In the genomic region with DNA sequence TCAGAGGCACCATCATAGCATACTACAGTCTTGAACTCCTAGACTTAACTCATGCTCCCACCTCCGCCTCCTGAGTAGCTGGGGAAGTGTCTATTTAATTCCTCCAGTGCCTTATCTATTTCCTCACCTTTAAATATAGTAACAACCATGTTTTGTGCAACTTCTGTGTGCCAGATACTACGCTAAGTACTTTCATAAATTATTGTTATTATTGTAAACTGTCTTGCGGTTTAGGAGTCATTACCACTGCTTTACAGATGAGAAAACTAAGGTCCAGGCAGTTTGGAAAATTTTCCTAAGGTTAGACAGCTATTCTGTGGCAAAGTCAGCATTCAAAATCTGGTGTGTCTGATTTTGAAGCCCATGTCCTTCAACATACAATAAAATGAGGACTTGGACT, we compare ENCODE assay signal across 26 cellular contexts.
DNase-seq lines count a peak whose midpoint lies in the region; FAIRE-seq and TF ChIP-seq lines count a peak whose summit lies in the region.
"Had no signal": no experiment of that assay in that cellular context is flagged by ENCODE, and none has a peak within 500 bp of the region (broad histone marks: within the 10 kb centered on the region; RNA-seq: fewer than 3 reads in every experiment).

No MANE protein-coding gene starts in this region.

- H3K27ac ChIP-seq in astrocyte (ENCODE audit: low read depth, low read length) (no peak overlapping the region), vagina (peak overlapping the region; percentile 6)
- H3K27ac ChIP-seq: A549, PC-9, SJSA1 had no signal

- H3K4me2 ChIP-seq in astrocyte (ENCODE audit: low read length): no peak overlapping the region
- H3K4me2 ChIP-seq: A549, PC-9 had no signal

- no peak overlapping the region for H3K4me3 ChIP-seq in AG10803 (ENCODE audit: low read length)
- H3K4me3 ChIP-seq in astrocyte (ENCODE audit: insufficient read depth, low read depth, low read length): no peak overlapping the region
- H3K4me3 ChIP-seq in vagina: no peak overlapping the region
- H3K4me3 ChIP-seq: A549, PC-9, SJSA1 had no signal

- H3K36me3 Mint-ChIP-seq in astrocyte (ENCODE audit: low read depth, unreplicated experiment): no peaks in the 10 kb centered on the region
- H3K36me3 Mint-ChIP-seq: CD14-positive monocyte had no signal

- no peak overlapping the region for H3K9ac ChIP-seq in astrocyte (ENCODE audit: low read length)

- no peak for FAIRE-seq in astrocyte (lab: Jason Lieb, UNC)
- FAIRE-seq: A549, GM18507 had no signal

- no peaks in the 10 kb centered on the region for H3K27me3 ChIP-seq in astrocyte (ENCODE audit: insufficient read depth, low read length)
- no peaks in the 10 kb centered on the region for H3K27me3 ChIP-seq in vagina
- H3K27me3 ChIP-seq: BE2C, SJSA1 had no signal

- H3K27ac Mint-ChIP-seq in astrocyte (ENCODE audit: unreplicated experiment): no peak overlapping the region
- H3K27ac Mint-ChIP-seq: CD14-positive monocyte had no signal

- intact Hi-C loops in vagina (cut with DNase I): no loop called here

- H3K4me3 Mint-ChIP-seq in astrocyte (ENCODE audit: unreplicated experiment): no peak overlapping the region
- H3K4me3 Mint-ChIP-seq: CD14-positive monocyte had no signal

- H4K20me1 ChIP-seq in astrocyte (ENCODE audit: insufficient read depth, low read length): no peaks in the 10 kb centered on the region

- H3K27me3 Mint-ChIP-seq in astrocyte (ENCODE audit: low read depth, unreplicated experiment): no peaks in the 10 kb centered on the region

- peaks cover 15% of the 10 kb centered on the region for H3K4me1 Mint-ChIP-seq in astrocyte (ENCODE audit: low read depth, unreplicated experiment)
- H3K4me1 Mint-ChIP-seq: CD14-positive monocyte had no signal

- no peaks in the 10 kb centered on the region for H3K9me3 Mint-ChIP-seq in astrocyte (ENCODE audit: unreplicated experiment)

- peak; percentile 62 for DNase-seq in AG10803 (ENCODE audit: low read depth)
- peak; percentile 69 for DNase-seq in M059J (ENCODE audit: low read depth)
- DNase-seq in astrocyte (ENCODE audit: low read depth): peak; percentile 26
- DNase-seq in vagina (ENCODE audit: extremely low spot score in 2 of 2): no peak
- DNase-seq in NCI-H2107 (lab: John Stamatoyannopoulos, UW): no peak
- DNase-seq in 8988T: no peak
- no peak for DNase-seq in NCI-H1930 (lab: John Stamatoyannopoulos, UW)
- DNase-seq: BE2C, Calu3, DMS153, DND-41, H7, Kasumi-1, MV-4-11, NCI-H1105, NCI-H1436 treated with DMSO at 0.1 percent for 48 hours, NCI-H187 treated with DMSO at 0.1 percent for 48 hours, NCI-H510A, NCI-H69, PC-9, Right ventricle myocardium superior, RPMI8226 had no signal

- no peak for TF ChIP-seq CTCF in AG10803 (conservative IDR thresholded peaks at IDR 0.05; ENCODE audit: low read length)
- no peak for TF ChIP-seq CTCF in astrocyte (IDR thresholded peaks at IDR 0.05; ENCODE audit: insufficient read depth, low read depth, low read length)
- TF ChIP-seq CTCF in vagina (IDR thresholded peaks at IDR 0.05): no peak

- H3K4me1 ChIP-seq in astrocyte (ENCODE audit: insufficient read depth, low read length) (peaks cover 11% of the 10 kb centered on the region), vagina (peaks cover 26% of the 10 kb centered on the region)
- H3K4me1 ChIP-seq: BE2C, SJSA1 had no signal

- H3K79me2 ChIP-seq in astrocyte (ENCODE audit: insufficient read depth, low read length): no peaks in the 10 kb centered on the region

- H2AFZ ChIP-seq in astrocyte (ENCODE audit: low read depth, low read length): no peak overlapping the region
- H2AFZ ChIP-seq: PC-9 had no signal

- H3K9me3 ChIP-seq in astrocyte (ENCODE audit: insufficient read depth, low read depth, low read length) (no peaks in the 10 kb centered on the region), vagina (no peaks in the 10 kb centered on the region)
- H3K9me3 ChIP-seq: A549, BE2C, SJSA1 had no signal

- no peaks in the 10 kb centered on the region for H3K36me3 ChIP-seq in astrocyte (ENCODE audit: insufficient read depth, low read length)
- no peaks in the 10 kb centered on the region for H3K36me3 ChIP-seq in vagina
- H3K36me3 ChIP-seq: BE2C, SJSA1 had no signal

- no peak for TF ChIP-seq POLR2A in vagina (IDR thresholded peaks at IDR 0.05)

Comparison
In these comparisons a context has a peak if more than half of its experiments do, and no peak if none do; other contexts are left out.
1. DNase-seq: peak in AG10803 (single experiment), M059J (single experiment) and astrocyte (single experiment); none in vagina (0 of 2), NCI-H2107 (single experiment), 8988T (single experiment) and NCI-H1930 (0 of 2).